Comparison of ENCODE assay signal across 22 cellular contexts in genomic region chr5:175472378-175472777, GRCh38. TPM values are rescaled to one million over a fixed set of nuclear protein-coding genes. Genes with fewer than 3 reads are reported as not detected.
"Had no signal": no experiment of that assay in that cellular context is flagged by ENCODE, and none has a peak within 500 bp of the region (broad histone marks: within the 10 kb centered on the region; RNA-seq: fewer than 3 reads in every experiment).

No MANE protein-coding gene starts in this region.

- H3K27ac Mint-ChIP-seq: nephron; neural progenitor cell; progenitor cell of endocrine pancreas; stimulated activated naive B cell treated with anti-CD40 and anti-IgM and Interleukin-4, amounts not matched to agents 10 μg/mL and 1 μg/mL and 100 μg/mL, for 72 hours had no signal

- DNase-seq: occipital lobe; ovary; posterior cingulate gyrus; psoas muscle; right cardiac atrium; right lobe of liver; sigmoid colon; small intestine; stimulated activated naive B cell treated with anti-CD40 and anti-IgM and Interleukin-4, amounts not matched to agents 10 μg/mL and 1 μg/mL and 100 μg/mL, for 72 hours; stimulated activated naive CD4-positive, alpha-beta T cell treated with Interleukin-2 at 50 U/mL for 16 hours; stomach; thyroid gland; trophoblast cell; upper lobe of left lung had no signal

- ATAC-seq: psoas muscle, right cardiac atrium, right lobe of liver had no signal

- H3K36me3 Mint-ChIP-seq: neural progenitor cell; stimulated activated effector memory CD8-positive, alpha-beta T cell treated with anti-CD3 and anti-CD28 coated beads, Interleukin-12 subunit alpha, Interleukin-12 subunit beta, amount 100 ng/mL, for 72 hours had no signal

- H3K4me3 Mint-ChIP-seq: nephron; stimulated activated naive B cell treated with anti-CD40 and anti-IgM and Interleukin-4, amounts not matched to agents 10 μg/mL and 1 μg/mL and 100 μg/mL, for 72 hours; stimulated activated naive CD8-positive, alpha-beta T cell treated with anti-CD3 and anti-CD28 coated beads, Interleukin-15, Interleukin-2, amounts not matched to agents 100 ng/mL and 50 ng/mL, for 24 hours had no signal

- H3K4me1 Mint-ChIP-seq: stimulated activated naive B cell treated with anti-CD40 and anti-IgM and Interleukin-4, amounts not matched to agents 10 μg/mL and 1 μg/mL and 100 μg/mL, for 72 hours had no signal

- H3K9me3 Mint-ChIP-seq: nephron; neural progenitor cell; stimulated activated effector memory CD8-positive, alpha-beta T cell treated with anti-CD3 and anti-CD28 coated beads, Interleukin-12 subunit alpha, Interleukin-12 subunit beta, amount 100 ng/mL, for 72 hours; stimulated activated naive CD8-positive, alpha-beta T cell treated with anti-CD3 and anti-CD28 coated beads, Interleukin-15, Interleukin-2, amounts not matched to agents 100 ng/mL and 50 ng/mL, for 24 hours had no signal

RNA-seq across cellular contexts. Expression of gene DRD1, which starts 28.4 kb away (rescaled TPM):
- total RNA-seq: progenitor cell of endocrine pancreas, renal cortical epithelial cell, right cardiac atrium, sigmoid colon, skeletal muscle tissue, thyroid gland, vagina had no signal
